ENCODE assay signal across 22 cellular contexts in the genomic region with DNA sequence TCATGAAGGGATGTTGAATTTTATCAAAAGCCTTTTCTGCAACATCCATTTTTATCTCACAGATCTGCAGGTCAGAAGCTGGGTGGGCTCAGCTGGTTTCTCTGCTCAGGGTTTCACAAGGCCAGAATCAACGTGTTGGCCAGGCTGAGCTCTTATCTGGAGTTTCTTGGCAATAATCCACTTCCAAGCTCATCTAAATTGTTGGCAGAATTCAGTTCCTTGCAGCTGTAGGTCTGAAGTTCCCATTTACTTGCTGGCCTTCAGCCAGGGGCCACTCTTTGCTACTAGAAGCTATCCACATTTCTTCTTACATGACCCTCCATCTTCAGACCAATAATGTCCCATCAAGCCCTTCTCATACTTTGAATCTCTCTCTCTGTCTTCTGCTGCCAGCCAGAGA.
A peak's percentile ranks its signal among the peaks of the same experiment; 100 is the strongest.
DNase-seq lines count a peak whose midpoint lies in the region; ATAC-seq and TF ChIP-seq lines count a peak whose summit lies in the region.
"Had no signal": no experiment of that assay in that cellular context is flagged by ENCODE, and none has a peak within 500 bp of the region (broad histone marks: within the 10 kb centered on the region; RNA-seq: fewer than 3 reads in every experiment).

No MANE protein-coding gene starts in this region.

- no peaks in the 10 kb centered on the region for H3K9me3 Mint-ChIP-seq in neural progenitor cell
- H3K9me3 Mint-ChIP-seq: H9 had no signal

- H3K27me3 Mint-ChIP-seq in neural progenitor cell (ENCODE audit: insufficient read depth, low read depth) = peaks cover 2% of the 10 kb centered on the region

- H3K36me3 ChIP-seq in SK-N-SH (replicated peaks in 1 of 2; ENCODE audit: control insufficient read depth in 1 of 2, insufficient read depth in 2 of 2, low read length in 1 of 2) = peaks cover 0 to 4% of the 10 kb centered on the region in 2 experiments
- no peaks in the 10 kb centered on the region for H3K36me3 ChIP-seq in hepatocyte (replicated peaks; ENCODE audit: insufficient read depth, low read depth)
- no peaks in the 10 kb centered on the region for H3K36me3 ChIP-seq in thyroid gland
- H3K36me3 ChIP-seq in neural progenitor cell = no peaks in the 10 kb centered on the region
- H3K36me3 ChIP-seq: esophagus muscularis mucosa, vagina had no signal

- no peaks in the 10 kb centered on the region for H3K4me1 Mint-ChIP-seq in neural progenitor cell
- H3K4me1 Mint-ChIP-seq: H9 had no signal

- H3K4me3 ChIP-seq in SK-N-SH (ENCODE audit: low read depth in 2 of 2, low read length in 1 of 2) (no peak overlapping the region), cardiac fibroblast (replicated peaks in 1 of 2; ENCODE audit: low read depth in 2 of 2, low read length in 2 of 2) (no peak overlapping the region), hepatocyte (no peak overlapping the region), thyroid gland (replicated peaks in 1 of 3) (no peak overlapping the region), neural progenitor cell (no peak overlapping the region)
- H3K4me3 ChIP-seq: BLaER1, esophagus muscularis mucosa, vagina had no signal

- H3K27me3 ChIP-seq in SK-N-SH (ENCODE audit: insufficient read depth) (no peaks in the 10 kb centered on the region), hepatocyte (no peaks in the 10 kb centered on the region), thyroid gland (no peaks in the 10 kb centered on the region), neural progenitor cell (no peaks in the 10 kb centered on the region)
- H3K27me3 ChIP-seq: BLaER1, esophagus muscularis mucosa, vagina had no signal

- intact Hi-C loops in thyroid gland (cut with DNase I) = no loop called here

- H3K9me3 ChIP-seq in SK-N-SH (no peaks in the 10 kb centered on the region), hepatocyte (ENCODE audit: low read depth) (no peaks in the 10 kb centered on the region), thyroid gland (no peaks in the 10 kb centered on the region), neural progenitor cell (ENCODE audit: low read depth) (no peaks in the 10 kb centered on the region)
- H3K9me3 ChIP-seq: Caco-2, esophagus muscularis mucosa, vagina had no signal

- no peak for TF ChIP-seq CTCF in SK-N-SH (IDR thresholded peaks at IDR 0.05)
- TF ChIP-seq CTCF in cardiac fibroblast (IDR thresholded peaks at IDR 0.05; ENCODE audit: low read depth, low read length) = no peak
- no peak for TF ChIP-seq CTCF in hepatocyte (IDR thresholded peaks at IDR 0.05; ENCODE audit: poor library complexity)
- TF ChIP-seq CTCF in thyroid gland (IDR thresholded peaks at IDR 0.05) = no peak
- no peak for TF ChIP-seq CTCF in neural progenitor cell (IDR thresholded peaks at IDR 0.05)

- H3K79me2 ChIP-seq in SK-N-SH (ENCODE audit: insufficient read depth) (no peaks in the 10 kb centered on the region), hepatocyte (peaks cover 4% of the 10 kb centered on the region), neural progenitor cell (ENCODE audit: low read depth) (peaks cover 14% of the 10 kb centered on the region)

- H3K27ac ChIP-seq in SK-N-SH (ENCODE audit: low read depth in 2 of 2, low read length in 1 of 2) = 0 out of 4 replicates have a peak overlapping the region, but pooled peaks of 1 of the 2 experiments have one; percentile 16
- no peak overlapping the region for H3K27ac ChIP-seq in hepatocyte
- no peak overlapping the region for H3K27ac ChIP-seq in thyroid gland
- no peak overlapping the region for H3K27ac ChIP-seq in neural progenitor cell
- H3K27ac ChIP-seq: BLaER1, esophagus muscularis mucosa, RWPE1, vagina had no signal

- H3K4me3 Mint-ChIP-seq in neural progenitor cell = no peak overlapping the region
- H3K4me3 Mint-ChIP-seq: H9 had no signal

- no peak overlapping the region for H3K27ac Mint-ChIP-seq in neural progenitor cell

- H3K4me2 ChIP-seq in SK-N-SH (no peak overlapping the region), hepatocyte (no peak overlapping the region), neural progenitor cell (no peak overlapping the region)
- H3K4me2 ChIP-seq: BLaER1 had no signal

- H2AFZ ChIP-seq in SK-N-SH (ENCODE audit: low read depth) (no peak overlapping the region), hepatocyte (no peak overlapping the region), neural progenitor cell (replicated peaks) (no peak overlapping the region)

- H4K20me1 ChIP-seq in SK-N-SH (ENCODE audit: insufficient read depth) (no peaks in the 10 kb centered on the region), hepatocyte (ENCODE audit: insufficient read depth, poor library complexity, severe bottlenecking) (no peaks in the 10 kb centered on the region), neural progenitor cell (ENCODE audit: low read depth) (no peaks in the 10 kb centered on the region)

- H3K9me2 ChIP-seq in SK-N-SH (no peaks in the 10 kb centered on the region), hepatocyte (replicated peaks; ENCODE audit: insufficient read depth) (no peaks in the 10 kb centered on the region)

- TF ChIP-seq EP300 in SK-N-SH (IDR thresholded peaks at IDR 0.05; ENCODE audit: borderline replicate concordance in 1 of 2, low read depth in 1 of 2, low read length in 1 of 2) = no peak

- H3F3A ChIP-seq in SK-N-SH (replicated peaks; ENCODE audit: insufficient read depth) (no peaks in the 10 kb centered on the region), neural progenitor cell (ENCODE audit: low read depth) (no peaks in the 10 kb centered on the region)

- H3K4me1 ChIP-seq in SK-N-SH (ENCODE audit: control insufficient read depth in 1 of 2, insufficient read depth in 2 of 2, low read depth in 1 of 2, low read length in 1 of 2) (peaks cover 0 to 5% of the 10 kb centered on the region in 2 experiments; a peak in 2 of 4 replicates), hepatocyte (ENCODE audit: insufficient read depth) (no peaks in the 10 kb centered on the region), thyroid gland (peaks cover 0 to 8% of the 10 kb centered on the region in 2 donors), neural progenitor cell (no peaks in the 10 kb centered on the region)
- H3K4me1 ChIP-seq: BLaER1, Caco-2 had no signal

- ATAC-seq in SK-N-SH treated with all-trans-retinoic acid at 6 μM for 48 hours (no peak), HG02588 (IDR thresholded peaks at IDR 0.05; ENCODE audit: unreplicated experiment) (no peak)

- no peak for TF ChIP-seq POLR2A in thyroid gland (IDR thresholded peaks at IDR 0.05)

- H3K36me3 Mint-ChIP-seq in neural progenitor cell = no peaks in the 10 kb centered on the region

- H3K9ac ChIP-seq in SK-N-SH = no peak overlapping the region
- H3K9ac ChIP-seq in neural progenitor cell = no peak overlapping the region
- H3K9ac ChIP-seq: BLaER1 had no signal

- TF ChIP-seq RAD21 in SK-N-SH (IDR thresholded peaks at IDR 0.05; ENCODE audit: low read length) = no peak

- CTCF ChIA-PET in SK-N-SH (lab: Yijun Ruan, JAX) = interaction anchor here (3.4 kb wide), 1 partner anchor 11 kb away, joined by 12 read pairs; no protein-coding TSS in a partner anchor

- POLR2A ChIA-PET in SK-N-SH (lab: Yijun Ruan, JAX) = no interaction called here

- WGBS in SK-N-SH (ENCODE audit: low lambda C conversion rate) = 14% methylated on average over 1 of the region's 1 CpG
- 32% methylated on average over 1 of the region's 1 CpG for WGBS in hepatocyte (ENCODE audit: low lambda C conversion rate, missing lambda C conversion rate)
- WGBS in thyroid gland, 2 donors = 0 to 23% methylated on average over 1 of the region's 1 CpG

- no peak for DNase-seq in SK-N-SH
- peak; percentile 17 to 70 for DNase-seq in cardiac fibroblast (ENCODE audit: low read depth in 2 of 2)
- peak; percentile 8 for DNase-seq in hepatocyte (ENCODE audit: low spot score)
- DNase-seq in thyroid gland = peak; percentile 10 to 27
- DNase-seq in neural progenitor cell (ENCODE audit: low spot score) = no peak
- no peak for DNase-seq in activated T-cell treated with anti-CD3 and anti-CD28 coated beads, Interleukin-2, amount 50 U/mL, for 1 hour
- DNase-seq: activated CD4-positive, alpha-beta T cell treated with anti-CD3 and anti-CD28 coated beads for 4 hours; activated gamma-delta T cell treated with Interleukin-2 at 50 U/mL for 16 hours; amniotic stem cell; Caco-2; effector CD8-positive, alpha-beta T cell; H9; NCI-H2029; NCI-H510A; stimulated activated CD8-positive, alpha-beta memory T cell treated with anti-CD3 and anti-CD28 coated beads, Interleukin-4, amount 100 ng/mL, for 48 hours; SW 1271 had no signal

TF ChIP-seq in SK-N-SH, 30 proteins besides CTCF, POLR2A, EP300 and RAD21 (continues in another document):
- peak; percentile 20; the same call in 1 of the 2 replicates for TF ChIP-seq NFIC (IDR thresholded peaks at IDR 0.05; ENCODE audit: borderline replicate concordance)
- no peak for TF ChIP-seq MAX (IDR thresholded peaks at IDR 0.05; ENCODE audit: low read depth)

TF ChIP-seq in SK-N-SH treated with all-trans-retinoic acid at 6 μM for 48 hours, 23 proteins besides CTCF, POLR2A, EP300 and RAD21 (continues in another document):
- no peak for TF ChIP-seq ZNF565 (CRISPR knock-in tag; conservative IDR thresholded peaks at IDR 0.05; ENCODE audit: low read depth)
- no peak for TF ChIP-seq ARNTL (CRISPR knock-in tag; IDR thresholded peaks at IDR 0.05; ENCODE audit: borderline replicate concordance, low read depth)
- TF ChIP-seq RARB (CRISPR knock-in tag; IDR thresholded peaks at IDR 0.05) = no peak
- no peak for TF ChIP-seq BACH2 (CRISPR knock-in tag; IDR thresholded peaks at IDR 0.05; ENCODE audit: borderline replicate concordance)
- TF ChIP-seq TOX (CRISPR knock-in tag; IDR thresholded peaks at IDR 0.05; ENCODE audit: borderline replicate concordance) = no peak
- no peak for TF ChIP-seq PATZ1 (CRISPR knock-in tag; IDR thresholded peaks at IDR 0.05; ENCODE audit: borderline replicate concordance)
- TF ChIP-seq ZFP30 (CRISPR knock-in tag; IDR thresholded peaks at IDR 0.05) = no peak
- TF ChIP-seq OSR1 (CRISPR knock-in tag; IDR thresholded peaks at IDR 0.05) = no peak
- TF ChIP-seq GLIS3 (CRISPR knock-in tag; IDR thresholded peaks at IDR 0.05) = no peak
- no peak for TF ChIP-seq ZNF8 (CRISPR knock-in tag; IDR thresholded peaks at IDR 0.05)

Comparison
In these comparisons a context has a peak if more than half of its experiments do, and no peak if none do; other contexts are left out.
1. DNase-seq: peak in cardiac fibroblast (2 of 2), hepatocyte (single experiment) and thyroid gland (2 of 2); none in SK-N-SH (single experiment), neural progenitor cell (single experiment) and activated T-cell treated with anti-CD3 and anti-CD28 coated beads, Interleukin-2, amount 50 U/mL, for 1 hour (single experiment).